Comparison of ENCODE assay signal across 22 cellular contexts in genomic region chr15:39459538-39459937, GRCh38.
"Had no signal": no experiment of that assay in that cellular context is flagged by ENCODE, and none has a peak within 500 bp of the region (broad histone marks: within the 10 kb centered on the region; RNA-seq: fewer than 3 reads in every experiment).

No MANE protein-coding gene starts in this region.

- H3K4me3 ChIP-seq: ascending aorta, heart left ventricle, neural progenitor cell, spleen, upper lobe of left lung had no signal

- H3K36me3 Mint-ChIP-seq: activated naive CD4-positive, alpha-beta T cell treated with anti-CD3 and anti-CD28 coated beads, Interleukin-2, amount 50 U/mL, for 72 hours; memory B cell; neural progenitor cell had no signal

- DNase-seq: activated CD4-positive, alpha-beta T cell treated with anti-CD3 and anti-CD28 coated beads for 1 hour; activated CD4-positive, alpha-beta T cell treated with anti-CD3 and anti-CD28 coated beads, Interleukin-2, amount 50 U/mL, for 1 hour; activated CD8-positive, alpha-beta T cell treated with anti-CD3 and anti-CD28 coated beads, Interleukin-2, amount 10 ng/mL, durations not matched to agents 7 days and 5 days; activated T-cell treated with anti-CD3 and anti-CD28 coated beads, Interleukin-2, amount 50 U/mL, for 1 hour; brain microvascular endothelial cell; central memory CD4-positive, alpha-beta T cell; effector memory CD4-positive, alpha-beta T cell; heart left ventricle; islet precursor cell; left cardiac atrium; retina; spleen; stimulated activated CD4-positive, alpha-beta T cell treated with anti-CD3 and anti-CD28 coated beads, Interleukin-4, amount 100 ng/mL, for 4 hours; stimulated activated naive CD8-positive, alpha-beta T cell treated with anti-CD3 and anti-CD28 coated beads, Interleukin-15, Interleukin-2, amounts not matched to agents 100 U/mL and 50 U/mL, for 24 hours; T-helper 9 cell; upper lobe of left lung had no signal

- H3K27ac ChIP-seq: ascending aorta, brain microvascular endothelial cell, heart left ventricle, neural progenitor cell, upper lobe of left lung had no signal

- H3K27ac Mint-ChIP-seq: activated CD8-positive, alpha-beta T cell treated with anti-CD3 and anti-CD28 coated beads, Interleukin-2, amount 10 ng/mL, durations not matched to agents 7 days and 5 days; activated naive CD4-positive, alpha-beta T cell treated with anti-CD3 and anti-CD28 coated beads, Interleukin-2, amount 50 U/mL, for 72 hours; activated T-helper 17 cell treated with anti-CD3 and anti-CD28 coated beads, Interleukin-2, amount 50 U/mL, for 72 hours; memory B cell; neural progenitor cell had no signal

- H3K4me1 ChIP-seq: ascending aorta, neural progenitor cell had no signal

- H3K27me3 ChIP-seq: ascending aorta, brain microvascular endothelial cell, heart left ventricle, neural progenitor cell, spleen, upper lobe of left lung had no signal

- H3K4me3 Mint-ChIP-seq: activated CD8-positive, alpha-beta T cell treated with anti-CD3 and anti-CD28 coated beads, Interleukin-2, amount 10 ng/mL, durations not matched to agents 7 days and 5 days; activated T-helper 17 cell treated with anti-CD3 and anti-CD28 coated beads, Interleukin-2, amount 50 U/mL, for 72 hours; memory B cell; neural progenitor cell had no signal

- H3K4me1 Mint-ChIP-seq: activated T-helper 17 cell treated with anti-CD3 and anti-CD28 coated beads, Interleukin-2, amount 50 U/mL, for 72 hours; memory B cell; neural progenitor cell had no signal

- H3K9me3 ChIP-seq: ascending aorta, spleen, upper lobe of left lung had no signal

- ATAC-seq: activated CD8-positive, alpha-beta T cell treated with anti-CD3 and anti-CD28 coated beads, Interleukin-2, amount 10 ng/mL, durations not matched to agents 7 days and 5 days; activated naive CD4-positive, alpha-beta T cell treated with anti-CD3 and anti-CD28 coated beads, Interleukin-2, amount 50 U/mL, for 72 hours; activated T-helper 17 cell treated with anti-CD3 and anti-CD28 coated beads, Interleukin-2, amount 50 U/mL, for 72 hours; esophagus mucosa; heart left ventricle; left cardiac atrium; stimulated activated naive CD8-positive, alpha-beta T cell treated with anti-CD3 and anti-CD28 coated beads, Interleukin-15, Interleukin-2, amounts not matched to agents 100 U/mL and 50 U/mL, for 24 hours had no signal

- H3K9me3 Mint-ChIP-seq: activated naive CD4-positive, alpha-beta T cell treated with anti-CD3 and anti-CD28 coated beads, Interleukin-2, amount 50 U/mL, for 72 hours; activated T-helper 17 cell treated with anti-CD3 and anti-CD28 coated beads, Interleukin-2, amount 50 U/mL, for 72 hours; memory B cell; neural progenitor cell had no signal

- H3K36me3 ChIP-seq: ascending aorta, brain microvascular endothelial cell, heart left ventricle, neural progenitor cell, spleen, upper lobe of left lung had no signal
